7 cellular contexts compared by ENCODE assay signal in the genomic region with DNA sequence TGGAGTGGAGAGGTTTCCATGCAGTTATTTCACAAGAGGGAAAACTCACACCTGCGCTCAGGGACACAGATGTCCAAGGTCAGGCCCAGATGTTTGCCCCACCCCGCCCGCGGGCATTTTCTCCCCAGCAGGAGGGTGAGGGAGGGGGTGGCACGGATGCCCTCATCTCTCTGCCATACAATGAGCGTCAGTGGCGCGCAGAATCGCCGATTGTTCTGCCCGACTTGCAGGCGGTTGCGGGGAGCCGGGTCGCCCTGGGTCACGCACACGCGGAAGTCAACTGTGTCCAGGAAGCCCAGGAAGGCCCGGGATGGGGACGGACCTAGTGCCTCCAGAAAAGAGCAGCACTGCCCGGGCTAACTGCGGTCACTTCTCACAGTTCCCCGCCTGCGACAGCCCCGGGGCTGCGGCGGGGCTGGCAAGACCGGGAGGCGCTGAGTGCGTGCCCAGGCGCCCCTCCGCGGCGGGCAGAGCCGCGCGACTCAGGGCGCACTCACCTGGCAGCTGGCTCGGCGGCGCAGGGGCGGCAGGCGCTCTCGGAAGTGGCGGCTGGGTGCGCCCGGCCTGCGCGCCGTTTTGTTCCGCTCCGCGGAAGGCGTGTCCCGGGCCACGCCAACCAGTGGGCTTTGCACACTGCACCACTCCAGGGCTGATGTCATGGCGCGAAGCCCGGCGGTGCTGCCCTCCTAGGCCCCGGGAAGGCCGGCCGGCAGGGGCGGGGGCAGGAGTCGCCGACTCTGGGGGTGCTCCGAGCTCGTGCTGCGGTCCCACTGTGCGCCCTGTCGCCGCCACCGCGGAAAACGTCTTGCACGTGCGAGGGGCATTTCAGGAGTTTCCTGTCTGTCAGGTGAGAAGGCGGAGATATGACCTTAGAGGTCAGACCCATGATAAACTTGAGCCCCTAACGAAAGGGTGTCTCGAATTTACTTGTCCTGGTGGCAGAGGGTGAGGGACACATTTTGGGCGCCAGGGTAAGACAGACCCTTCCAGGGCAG. TPM values are rescaled to one million over a fixed set of nuclear protein-coding genes. Genes with fewer than 3 reads are reported as not detected.
DNase-seq lines count a peak whose midpoint lies in the region; ATAC-seq and TF ChIP-seq lines count a peak whose summit lies in the region.

TSS of gene CSRP1 (minus strand) at position 551 of the 995 bp plus-strand sequence. CDS start 10,820 bp downstream, outside the sequence.

- H3K4me3 Mint-ChIP-seq in activated B cell treated with CpG ODN at 0.5 μM for 24 hours, result peak within 1 kb of the TSS; percentile 88

- intact Hi-C loops in activated B cell treated with CpG ODN at 0.5 μM for 24 hours (cut with micrococcal nuclease), result loop anchor here (1.0 to 10.0 kb wide), 2 partner anchors 27 to 482 kb away; partner anchors contain the start of gene KIF21B

- ATAC-seq in GM18519 (IDR thresholded peaks at IDR 0.05; ENCODE audit: low FRiP score, unreplicated experiment) (peak; percentile 87), HG02970 (IDR thresholded peaks at IDR 0.05; ENCODE audit: low FRiP score, unreplicated experiment) (peak; percentile 76), activated B cell treated with CpG ODN at 0.5 μM for 24 hours (ENCODE audit: low read depth) (peak; percentile 96)

- POLR2A ChIA-PET in activated B cell treated with CpG ODN at 0.5 μM for 24 hours (lab: Charles Lee), result interaction anchor here (0.6 to 1.8 kb wide), 3 partner anchors 20 to 717 kb away, joined by 3 to 8 read pairs (median 7); no protein-coding TSS in a partner anchor

- no peaks in the 10 kb centered on the region for H3K27me3 ChIP-seq in kidney epithelial cell (ENCODE audit: control insufficient read depth, insufficient read depth, low read length)

- peaks cover 32% of the 10 kb centered on the region for H3K4me1 Mint-ChIP-seq in activated B cell treated with CpG ODN at 0.5 μM for 24 hours

- peaks cover 6% of the 10 kb centered on the region for H3K36me3 Mint-ChIP-seq in activated B cell treated with CpG ODN at 0.5 μM for 24 hours (ENCODE audit: low read depth)

- H3K9me3 Mint-ChIP-seq in activated B cell treated with CpG ODN at 0.5 μM for 24 hours, result no peaks in the 10 kb centered on the region

- H3K27ac Mint-ChIP-seq in activated B cell treated with CpG ODN at 0.5 μM for 24 hours, result peak within 1 kb of the TSS; percentile 76

- H3K4me3 ChIP-seq in kidney epithelial cell (ENCODE audit: low read depth, low read length), result peak within 1 kb of the TSS; percentile 66

- CTCF ChIA-PET in activated B cell treated with CpG ODN at 0.5 μM for 24 hours (lab: Charles Lee), result interaction anchor here (2.2 to 7.8 kb wide), 2 partner anchors 9 to 25 kb away, joined by 6 to 51 read pairs; no protein-coding TSS in a partner anchor

- DNase-seq in NCI-H2107 (lab: John Stamatoyannopoulos, UW) (peak; percentile 77), activated B cell treated with CpG ODN at 0.5 μM for 24 hours (peak; percentile 66), caudate nucleus (lab: John Stamatoyannopoulos, UW) (peak in 58 of 61 donors; percentile 52 to 92 (median 83)), kidney epithelial cell (ENCODE audit: low read depth) (no peak)
- DNase-seq in stimulated activated CD4-positive, alpha-beta T cell treated with anti-CD3 and anti-CD28 coated beads, Interleukin-15, amount 100 ng/mL, for 48 hours (ENCODE audit: low read depth in 2 of 2), result peak; percentile 73 to 82

- no peaks in the 10 kb centered on the region for H3K27me3 Mint-ChIP-seq in activated B cell treated with CpG ODN at 0.5 μM for 24 hours

- TF ChIP-seq CTCF in activated B cell treated with CpG ODN at 0.5 μM for 24 hours (IDR thresholded peaks at IDR 0.05), result no peak
- no peak for TF ChIP-seq CTCF in kidney epithelial cell (IDR thresholded peaks at IDR 0.05; ENCODE audit: insufficient read depth, low read length, poor library complexity, severe bottlenecking)

- no peaks in the 10 kb centered on the region for H3K36me3 ChIP-seq in kidney epithelial cell (ENCODE audit: control insufficient read depth, insufficient read depth, low read length)

- peak within 1 kb of the TSS; percentile 85 for H3K27ac ChIP-seq in caudate nucleus (ENCODE audit: low read depth, low read length)

RNA-seq across cellular contexts. Expression of gene CSRP1, which starts in this region (rescaled TPM):
- 29.0 and 29.5 TPM in 2 replicates for total RNA-seq in activated B cell treated with CpG ODN at 0.5 μM for 24 hours
- 784 and 823 TPM in 2 replicates for total RNA-seq in kidney epithelial cell

Comparison
In these comparisons a context has a peak if more than half of its experiments do, and no peak if none do; other contexts are left out.
1. RNA of gene CSRP1 (total RNA-seq): 784 to 823 TPM in kidney epithelial cell; 29.0 to 29.5 TPM in activated B cell treated with CpG ODN at 0.5 μM for 24 hours; every median in the first group is over 10 times any median in the second.
2. Peak in every context shown above with its lines, with median percentiles within 50 percentile points of each other: ATAC-seq.